In genomic region chr10:103481974-103482531, GRCh38 we compare ENCODE assay signal across 1 cellular context.
TF ChIP-seq lines count a peak whose summit lies in the region.

No MANE protein-coding gene starts in this region.

TF ChIP-seq in endothelial cell of umbilical vein, 7 proteins besides CTCF, POLR2A, EP300 and RAD21:
- TF ChIP-seq MYC (IDR thresholded peaks at IDR 0.05; ENCODE audit: low read depth, low read length) (no peak), FOS (IDR thresholded peaks at IDR 0.05; ENCODE audit: borderline replicate concordance, insufficient read depth, low read length) (no peak), JUN (IDR thresholded peaks at IDR 0.05; ENCODE audit: borderline replicate concordance, insufficient read depth, insufficient read length, low read depth) (no peak), MAX (IDR thresholded peaks at IDR 0.05; ENCODE audit: insufficient read depth, insufficient read length) (no peak), GATA2 (IDR thresholded peaks at IDR 0.05; ENCODE audit: insufficient read depth, insufficient read length, low read depth, low read length) (no peak), EZH2 (IDR thresholded peaks at IDR 0.05; ENCODE audit: borderline replicate concordance, low read depth, low read length, severe bottlenecking) (no peak), POLR2AphosphoS5 (IDR thresholded peaks at IDR 0.05; ENCODE audit: insufficient read depth, low read depth, low read length) (no peak)
